ENCODE assay signal across 8 cellular contexts in the genomic region with DNA sequence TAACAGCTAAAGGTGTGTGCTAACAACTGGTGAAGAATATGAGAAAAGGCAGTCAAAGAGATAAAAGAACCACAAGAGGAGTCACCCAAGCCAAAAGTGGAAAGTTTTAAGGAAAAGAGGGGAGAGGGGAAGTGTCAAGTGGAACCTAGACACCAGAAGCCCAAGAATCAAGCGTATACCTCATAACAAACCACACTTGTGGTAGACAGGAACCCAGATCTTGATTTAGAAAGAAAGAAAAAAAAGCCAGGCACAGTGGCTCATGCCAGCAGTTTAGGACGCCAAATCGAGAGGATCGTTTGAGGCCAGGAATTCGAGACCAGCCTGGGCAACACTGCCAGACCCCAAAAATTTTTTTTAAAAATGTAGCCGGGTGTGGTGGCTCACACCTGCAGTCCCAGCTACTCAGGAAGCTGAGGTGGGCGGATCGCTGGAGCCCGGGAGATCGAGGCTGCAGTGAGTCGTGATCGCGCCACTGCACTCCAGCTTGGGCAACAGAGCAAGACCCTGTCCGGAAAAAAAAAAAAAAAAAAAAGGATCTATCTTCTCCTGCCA. TPM values are rescaled to one million over a fixed set of nuclear protein-coding genes. Genes with fewer than 3 reads are reported as not detected.
DNase-seq lines count a peak whose midpoint lies in the region; ATAC-seq and TF ChIP-seq lines count a peak whose summit lies in the region.

No MANE protein-coding gene starts in this region.

- no peaks in the 10 kb centered on the region for H3K27me3 Mint-ChIP-seq in activated naive CD8-positive, alpha-beta T cell treated with anti-CD3 and anti-CD28 coated beads for 36 hours

- peaks cover 3% of the 10 kb centered on the region for H3K9me3 Mint-ChIP-seq in activated naive CD8-positive, alpha-beta T cell treated with anti-CD3 and anti-CD28 coated beads for 36 hours

- intact Hi-C loops in right lobe of liver (cut with DNase I) = no loop called here

- H3K4me1 Mint-ChIP-seq in activated naive CD8-positive, alpha-beta T cell treated with anti-CD3 and anti-CD28 coated beads for 36 hours = peaks cover 33% of the 10 kb centered on the region

- no peaks in the 10 kb centered on the region for H3K9me3 ChIP-seq in right lobe of liver

- H3K4me1 ChIP-seq in right lobe of liver = peaks cover 0 to 29% (median 6%) of the 10 kb centered on the region in 4 donors

- no peaks in the 10 kb centered on the region for H3K27me3 ChIP-seq in right lobe of liver

- TF ChIP-seq CTCF in AG09309 (IDR thresholded peaks at IDR 0.05; ENCODE audit: control insufficient read depth, insufficient read depth, low read depth, low read length, missing control alignments) (no peak), right lobe of liver (IDR thresholded peaks at IDR 0.05) (no peak)

- peaks cover 31% of the 10 kb centered on the region for H3K36me3 Mint-ChIP-seq in activated naive CD8-positive, alpha-beta T cell treated with anti-CD3 and anti-CD28 coated beads for 36 hours

- peak overlapping the region; percentile 88 for H3K4me3 Mint-ChIP-seq in activated naive CD8-positive, alpha-beta T cell treated with anti-CD3 and anti-CD28 coated beads for 36 hours

- ATAC-seq in HG02759 (IDR thresholded peaks at IDR 0.05; ENCODE audit: unreplicated experiment) = peak; percentile 2
- no peak for ATAC-seq in right lobe of liver
- no peak for ATAC-seq in HG03039 (IDR thresholded peaks at IDR 0.05; ENCODE audit: unreplicated experiment)

- no peak for TF ChIP-seq POLR2A in right lobe of liver (IDR thresholded peaks at IDR 0.05)

- H3K4me3 ChIP-seq in AG09309 (ENCODE audit: control insufficient read depth, low read depth, low read length) = peak overlapping the region; percentile 99
- peak overlapping the region; percentile 86 to 94 (median 94) for H3K4me3 ChIP-seq in right lobe of liver

- no peak for DNase-seq in AG09309 (ENCODE audit: low read depth)
- DNase-seq in activated naive CD8-positive, alpha-beta T cell treated with anti-CD3 and anti-CD28 coated beads for 36 hours = no peak
- no peak for DNase-seq in right lobe of liver
- DNase-seq in iPS-NIHi7 (ENCODE audit: extremely low spot score) = no peak
- DNase-seq in NCI-H1048 (lab: John Stamatoyannopoulos, UW) = no peak
- no peak for DNase-seq in superior temporal gyrus (ENCODE audit: extremely low spot score)

- 14% methylated on average over 14 of the region's 14 CpGs for WGBS in right lobe of liver (ENCODE audit: insufficient coverage, low coverage, low lambda C conversion rate, missing lambda C conversion rate)

- H3K27ac ChIP-seq in right lobe of liver = no peak overlapping the region

- H3K36me3 ChIP-seq in right lobe of liver = peaks cover 0 to 5% (median under 1%) of the 10 kb centered on the region in 4 donors

- peak overlapping the region; percentile 93 for H3K27ac Mint-ChIP-seq in activated naive CD8-positive, alpha-beta T cell treated with anti-CD3 and anti-CD28 coated beads for 36 hours

RNA-seq across cellular contexts. Expression of a gene that starts 0.9 kb away (rescaled TPM):
- 10 to 100 TPM; 39.0 to 40.6 TPM for total RNA-seq in activated naive CD8-positive, alpha-beta T cell treated with anti-CD3 and anti-CD28 coated beads for 36 hours
- 10 to 100 TPM; 10.9 to 15.5 (median 13.0) TPM for total RNA-seq in right lobe of liver

RNA-seq across cellular contexts. Expression of a gene that starts 38.2 kb away (rescaled TPM):
- 100 to 1,000 TPM; 231 to 250 TPM for total RNA-seq in activated naive CD8-positive, alpha-beta T cell treated with anti-CD3 and anti-CD28 coated beads for 36 hours
- 100 to 1,000 TPM in 4 of 6 experiments, 10 to 100 TPM in 2; 70.3 to 262 (median 143) TPM for total RNA-seq in right lobe of liver

RNA-seq across cellular contexts. Expression of a gene that starts 38.7 kb away (rescaled TPM):
- total RNA-seq in activated naive CD8-positive, alpha-beta T cell treated with anti-CD3 and anti-CD28 coated beads for 36 hours = 10 to 100 TPM; 19.3 to 22.3 TPM
- 10 to 100 TPM in 5 of 6 experiments, 1 to 10 TPM in 1; 9.2 to 33.7 (median 18.5) TPM for total RNA-seq in right lobe of liver

RNA-seq across cellular contexts. Expression of a gene that starts 43.6 kb away (rescaled TPM):
- total RNA-seq in activated naive CD8-positive, alpha-beta T cell treated with anti-CD3 and anti-CD28 coated beads for 36 hours = not detected
- not detected for total RNA-seq in right lobe of liver
